8 cellular contexts compared by ENCODE assay signal in genomic region chr6:30722280-30723112, GRCh38. TPM values are rescaled to one million over a fixed set of nuclear protein-coding genes. Genes with fewer than 3 reads are reported as not detected.
DNase-seq lines count a peak whose midpoint lies in the region; ATAC-seq lines count a peak whose summit lies in the region.

No MANE protein-coding gene starts in this region.

- H3K27me3 ChIP-seq in layer of hippocampus (ENCODE audit: control insufficient read depth, insufficient read depth, low read length), result no peaks in the 10 kb centered on the region

- DNase-seq in AG08395 (ENCODE audit: low spot score) (peak; percentile 70), GM19238 (ENCODE audit: insufficient read length, low spot score) (peak; percentile 58), NCI-H460 (ENCODE audit: extremely low read depth, low read depth) (peak; percentile 74)
- peak; percentile 92 for DNase-seq in activated CD4-positive, alpha-beta T cell treated with anti-CD3 and anti-CD28 coated beads for 48 hours
- DNase-seq in stimulated activated CD4-positive, alpha-beta T cell treated with anti-CD3 and anti-CD28 coated beads, Interleukin-1b, Interleukin-23, amount 100 ng/mL, for 48 hours, result peak; percentile 81

- no peak for ATAC-seq in GM19467 (IDR thresholded peaks at IDR 0.05; ENCODE audit: unreplicated experiment)

- H3K27ac ChIP-seq in cingulate gyrus (ENCODE audit: low read depth, low read length), result peak overlapping the region; percentile 91
- peak overlapping the region; percentile 89 for H3K27ac ChIP-seq in layer of hippocampus (ENCODE audit: low read depth, low read length)

RNA-seq across cellular contexts. Expression of gene TUBB, which starts 2.3 kb away (rescaled TPM):
- 287 and 303 TPM in 2 replicates for total RNA-seq in NCI-H460 (2014; rRNA removed; shearing (Covaris generic))
- 377 and 404 TPM in 2 replicates for polyA plus RNA-seq in NCI-H460 (2014; cell fraction: nucleus; rRNA removed)

RNA-seq across cellular contexts. Expression of gene MDC1, which starts 5.4 kb away (rescaled TPM):
- total RNA-seq in NCI-H460 (2014; rRNA removed; shearing (Covaris generic)), result 8.4 and 11.3 TPM in 2 replicates
- 13.1 and 18.7 TPM in 2 replicates for polyA plus RNA-seq in NCI-H460 (2014; cell fraction: nucleus; rRNA removed)

RNA-seq across cellular contexts. Expression of gene FLOT1, which starts 20.0 kb away (rescaled TPM):
- total RNA-seq in NCI-H460 (2014; rRNA removed; shearing (Covaris generic)), result 137 and 149 TPM in 2 replicates
- 108 and 142 TPM in 2 replicates for polyA plus RNA-seq in NCI-H460 (2014; cell fraction: nucleus; rRNA removed)

RNA-seq across cellular contexts. Expression of gene IER3, which starts 21.9 kb away (rescaled TPM):
- total RNA-seq in NCI-H460 (2014; rRNA removed; shearing (Covaris generic)), result 90.1 and 118 TPM in 2 replicates
- 54.8 and 57.3 TPM in 2 replicates for polyA plus RNA-seq in NCI-H460 (2014; cell fraction: nucleus; rRNA removed)

RNA-seq across cellular contexts. Expression of gene NRM, which starts 31.7 kb away (rescaled TPM):
- 6.3 and 6.4 TPM in 2 replicates for total RNA-seq in NCI-H460 (2014; rRNA removed; shearing (Covaris generic))
- 13.0 and 16.4 TPM in 2 replicates for polyA plus RNA-seq in NCI-H460 (2014; cell fraction: nucleus; rRNA removed)
